ENCODE assay signal across 16 cellular contexts in the genomic region with DNA sequence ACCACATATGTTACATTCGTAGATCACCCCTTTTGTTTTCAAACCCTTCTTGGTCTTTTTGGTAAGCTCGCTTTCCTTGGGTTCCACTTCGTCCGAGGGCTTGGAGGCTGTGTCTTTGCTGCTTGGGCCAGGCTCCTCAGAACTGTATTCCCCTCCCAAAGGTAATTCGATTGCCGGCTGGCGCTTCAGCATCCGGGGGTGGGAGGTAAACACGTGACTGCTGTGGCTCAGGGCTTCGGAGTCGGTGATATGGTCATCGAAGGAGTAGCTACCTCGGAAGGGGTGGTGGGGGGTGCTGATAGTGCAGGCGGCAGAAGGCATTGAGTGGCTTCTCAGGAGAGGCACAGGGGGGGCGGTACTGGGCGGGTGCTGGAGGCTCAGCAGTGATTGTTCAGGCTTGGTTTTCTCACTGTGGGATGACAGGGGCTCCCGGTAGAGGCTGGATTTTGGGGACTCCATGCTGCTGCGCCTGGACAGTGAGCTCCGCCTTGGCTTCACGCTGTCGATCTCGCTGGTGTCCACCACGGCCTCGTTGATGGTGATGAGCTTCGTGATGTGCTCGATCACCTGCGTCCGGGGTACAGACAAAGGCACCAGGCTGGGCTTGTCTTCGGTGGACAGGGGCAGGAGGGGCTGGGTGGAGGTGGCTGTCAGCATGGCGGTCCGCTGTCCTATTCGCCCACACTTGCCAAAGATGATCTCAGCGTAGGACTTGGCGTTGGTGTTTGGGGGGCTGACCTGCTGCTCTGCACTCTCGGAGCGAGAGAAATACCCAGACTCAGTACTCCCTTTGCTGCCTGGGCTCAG.
"Had no signal": no experiment of that assay in that cellular context is flagged by ENCODE, and none has a peak within 500 bp of the region (broad histone marks: within the 10 kb centered on the region; RNA-seq: fewer than 3 reads in every experiment).

No MANE protein-coding gene starts in this region.

- H3K36me3 Mint-ChIP-seq: natural killer cell treated with Interleukin-12 subunit alpha and Interleukin-12 subunit beta and Interleukin-15 and Interleukin-18, amount 100 ng/mL, for 72 hours had no signal

- H3K4me3 Mint-ChIP-seq: memory B cell; natural killer cell treated with Interleukin-12 subunit alpha and Interleukin-12 subunit beta and Interleukin-15 and Interleukin-18, amount 100 ng/mL, for 72 hours; stimulated activated naive B cell treated with anti-CD40 and anti-IgM and Interleukin-4, amounts not matched to agents 10 μg/mL and 1 μg/mL and 100 μg/mL, for 72 hours had no signal

- DNase-seq: activated CD4-positive, alpha-beta T cell treated with anti-CD3 and anti-CD28 coated beads, Interleukin-2, amount 50 U/mL, for 1 hour; activated CD8-positive, alpha-beta memory T cell treated with anti-CD3 and anti-CD28 coated beads for 24 hours; activated gamma-delta T cell; central memory CD4-positive, alpha-beta T cell; effector memory CD4-positive, alpha-beta T cell; esophagus squamous epithelium; gastrocnemius medialis; hippocampal formation; right lobe of liver; stimulated activated CD4-positive, alpha-beta T cell treated with anti-CD3 and anti-CD28 coated beads, Interleukin-1b, Interleukin-23, amount 100 ng/mL, for 48 hours; stimulated activated naive B cell treated with anti-CD40 and anti-IgM and Interleukin-4, amounts not matched to agents 10 μg/mL and 1 μg/mL and 100 μg/mL, for 72 hours had no signal

- H3K27me3 Mint-ChIP-seq: memory B cell; natural killer cell treated with Interleukin-12 subunit alpha and Interleukin-12 subunit beta and Interleukin-15 and Interleukin-18, amount 100 ng/mL, for 72 hours; stimulated activated naive B cell treated with anti-CD40 and anti-IgM and Interleukin-4, amounts not matched to agents 10 μg/mL and 1 μg/mL and 100 μg/mL, for 72 hours had no signal

- H3K27ac Mint-ChIP-seq: natural killer cell treated with Interleukin-12 subunit alpha and Interleukin-12 subunit beta and Interleukin-15 and Interleukin-18, amount 100 ng/mL, for 72 hours; stimulated activated naive B cell treated with anti-CD40 and anti-IgM and Interleukin-4, amounts not matched to agents 10 μg/mL and 1 μg/mL and 100 μg/mL, for 72 hours had no signal

- ATAC-seq: activated CD4-positive, CD25-positive, alpha-beta regulatory T cell treated with anti-CD3 and anti-CD28 coated beads, Interleukin-2, amount 50 U/mL, for 24 hours; activated naive CD4-positive, alpha-beta T cell treated with anti-CD3 and anti-CD28 coated beads, Interleukin-2, amount 50 U/mL, for 72 hours; gastrocnemius medialis; natural killer cell treated with Interleukin-12 subunit alpha and Interleukin-12 subunit beta and Interleukin-15 and Interleukin-18, amount 100 ng/mL, for 72 hours; right lobe of liver; SK-N-SH treated with all-trans-retinoic acid at 6 μM for 48 hours; stimulated activated naive B cell treated with anti-CD40 and anti-IgM and Interleukin-4, amounts not matched to agents 10 μg/mL and 1 μg/mL and 100 μg/mL, for 72 hours had no signal

- H3K9me3 Mint-ChIP-seq: activated naive CD4-positive, alpha-beta T cell treated with anti-CD3 and anti-CD28 coated beads, Interleukin-2, amount 50 U/mL, for 72 hours; memory B cell; natural killer cell treated with Interleukin-12 subunit alpha and Interleukin-12 subunit beta and Interleukin-15 and Interleukin-18, amount 100 ng/mL, for 72 hours had no signal
